Comparison of ENCODE assay signal across 1 cellular context in the genomic region with DNA sequence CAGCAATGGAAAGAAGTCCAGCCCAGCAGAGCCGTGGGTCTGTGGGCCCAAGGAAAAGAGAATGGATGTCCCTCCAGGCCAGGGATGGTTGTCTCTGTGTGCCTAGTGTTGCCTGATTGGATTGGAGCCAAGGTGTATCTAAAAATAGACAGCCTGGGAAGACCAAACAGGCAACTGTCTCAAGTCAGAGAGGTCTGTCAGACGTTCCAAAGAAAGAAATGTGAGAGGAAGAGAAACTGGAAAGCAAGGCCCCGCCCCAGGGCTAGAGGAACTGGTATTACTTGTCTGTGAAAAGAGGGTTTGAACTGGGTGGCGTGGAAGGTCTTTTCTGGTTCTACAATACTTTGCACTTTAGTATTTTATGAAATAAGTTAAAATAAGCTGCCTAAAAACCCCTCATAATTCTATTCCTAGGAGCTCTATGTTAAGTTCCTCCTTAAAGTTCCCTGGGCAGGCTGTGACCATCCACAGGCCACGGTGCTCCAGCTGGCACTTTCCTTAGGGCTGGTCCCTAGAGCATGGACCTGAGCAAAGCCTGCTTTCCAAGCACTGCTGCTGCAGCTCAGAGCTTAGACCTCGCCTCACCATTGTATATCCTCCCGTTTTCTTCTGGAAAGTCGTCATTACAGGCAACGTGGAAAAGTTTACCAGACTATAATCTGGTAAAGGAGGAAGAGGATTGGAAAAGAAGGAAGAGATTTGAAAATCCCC.
TF ChIP-seq lines count a peak whose summit lies in the region.

No MANE protein-coding gene starts in this region.

TF ChIP-seq in WTC11, 78 proteins besides CTCF, POLR2A, EP300 and RAD21 (continued from another document):
- TF ChIP-seq, protein P1, sequence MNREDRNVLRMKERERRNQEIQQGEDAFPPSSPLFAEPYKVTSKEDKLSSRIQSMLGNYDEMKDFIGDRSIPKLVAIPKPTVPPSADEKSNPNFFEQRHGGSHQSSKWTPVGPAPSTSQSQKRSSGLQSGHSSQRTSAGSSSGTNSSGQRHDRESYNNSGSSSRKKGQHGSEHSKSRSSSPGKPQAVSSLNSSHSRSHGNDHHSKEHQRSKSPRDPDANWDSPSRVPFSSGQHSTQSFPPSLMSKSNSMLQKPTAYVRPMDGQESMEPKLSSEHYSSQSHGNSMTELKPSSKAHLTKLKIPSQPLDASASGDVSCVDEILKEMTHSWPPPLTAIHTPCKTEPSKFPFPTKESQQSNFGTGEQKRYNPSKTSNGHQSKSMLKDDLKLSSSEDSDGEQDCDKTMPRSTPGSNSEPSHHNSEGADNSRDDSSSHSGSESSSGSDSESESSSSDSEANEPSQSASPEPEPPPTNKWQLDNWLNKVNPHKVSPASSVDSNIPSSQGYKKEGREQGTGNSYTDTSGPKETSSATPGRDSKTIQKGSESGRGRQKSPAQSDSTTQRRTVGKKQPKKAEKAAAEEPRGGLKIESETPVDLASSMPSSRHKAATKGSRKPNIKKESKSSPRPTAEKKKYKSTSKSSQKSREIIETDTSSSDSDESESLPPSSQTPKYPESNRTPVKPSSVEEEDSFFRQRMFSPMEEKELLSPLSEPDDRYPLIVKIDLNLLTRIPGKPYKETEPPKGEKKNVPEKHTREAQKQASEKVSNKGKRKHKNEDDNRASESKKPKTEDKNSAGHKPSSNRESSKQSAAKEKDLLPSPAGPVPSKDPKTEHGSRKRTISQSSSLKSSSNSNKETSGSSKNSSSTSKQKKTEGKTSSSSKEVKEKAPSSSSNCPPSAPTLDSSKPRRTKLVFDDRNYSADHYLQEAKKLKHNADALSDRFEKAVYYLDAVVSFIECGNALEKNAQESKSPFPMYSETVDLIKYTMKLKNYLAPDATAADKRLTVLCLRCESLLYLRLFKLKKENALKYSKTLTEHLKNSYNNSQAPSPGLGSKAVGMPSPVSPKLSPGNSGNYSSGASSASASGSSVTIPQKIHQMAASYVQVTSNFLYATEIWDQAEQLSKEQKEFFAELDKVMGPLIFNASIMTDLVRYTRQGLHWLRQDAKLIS (CRISPR knock-in tag; IDR thresholded peaks at IDR 0.05; ENCODE audit: borderline replicate concordance), result no peak
